1 cellular context compared by ENCODE assay signal in genomic region chr7:139054101-139054500, GRCh38.
TF ChIP-seq lines count a peak whose summit lies in the region.

No MANE protein-coding gene starts in this region.

TF ChIP-seq in SK-N-SH, 30 proteins besides CTCF, POLR2A, EP300 and RAD21 (continued from another document):
- TF ChIP-seq RXRA (IDR thresholded peaks at IDR 0.05; ENCODE audit: borderline replicate concordance, low read depth) (no peak), GABPA (IDR thresholded peaks at IDR 0.05; ENCODE audit: low read depth) (no peak), FOXM1 (IDR thresholded peaks at IDR 0.05; ENCODE audit: low read depth) (no peak), MXI1 (IDR thresholded peaks at IDR 0.05; ENCODE audit: low read depth, low read length) (peak; percentile 33), YY1 (IDR thresholded peaks at IDR 0.05; ENCODE audit: low read depth) (no peak), MEF2A (IDR thresholded peaks at IDR 0.05; ENCODE audit: borderline replicate concordance, low read depth) (no peak), EZH2phosphoT487 (IDR thresholded peaks at IDR 0.05; ENCODE audit: borderline replicate concordance, low read depth) (no peak), CHD2 (IDR thresholded peaks at IDR 0.05; ENCODE audit: low read length, partially characterized antibody) (peak; percentile 49), NFIC (IDR thresholded peaks at IDR 0.05; ENCODE audit: borderline replicate concordance) (no peak), NRF1 (IDR thresholded peaks at IDR 0.05; ENCODE audit: low read depth, low read length) (no peak), IRF3 (IDR thresholded peaks at IDR 0.05; ENCODE audit: low read depth, low read length) (no peak), TCF12 (IDR thresholded peaks at IDR 0.05) (no peak; the same call in 1 of the 2 replicates), RFX5 (IDR thresholded peaks at IDR 0.05; ENCODE audit: low read length) (no peak), ELF1 (IDR thresholded peaks at IDR 0.05) (no peak)
- TF ChIP-seq, protein P1, sequence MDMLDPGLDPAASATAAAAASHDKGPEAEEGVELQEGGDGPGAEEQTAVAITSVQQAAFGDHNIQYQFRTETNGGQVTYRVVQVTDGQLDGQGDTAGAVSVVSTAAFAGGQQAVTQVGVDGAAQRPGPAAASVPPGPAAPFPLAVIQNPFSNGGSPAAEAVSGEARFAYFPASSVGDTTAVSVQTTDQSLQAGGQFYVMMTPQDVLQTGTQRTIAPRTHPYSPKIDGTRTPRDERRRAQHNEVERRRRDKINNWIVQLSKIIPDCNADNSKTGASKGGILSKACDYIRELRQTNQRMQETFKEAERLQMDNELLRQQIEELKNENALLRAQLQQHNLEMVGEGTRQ (IDR thresholded peaks at IDR 0.05; ENCODE audit: borderline replicate concordance, low read depth, low read length) = no peak
- TF ChIP-seq, protein P2, sequence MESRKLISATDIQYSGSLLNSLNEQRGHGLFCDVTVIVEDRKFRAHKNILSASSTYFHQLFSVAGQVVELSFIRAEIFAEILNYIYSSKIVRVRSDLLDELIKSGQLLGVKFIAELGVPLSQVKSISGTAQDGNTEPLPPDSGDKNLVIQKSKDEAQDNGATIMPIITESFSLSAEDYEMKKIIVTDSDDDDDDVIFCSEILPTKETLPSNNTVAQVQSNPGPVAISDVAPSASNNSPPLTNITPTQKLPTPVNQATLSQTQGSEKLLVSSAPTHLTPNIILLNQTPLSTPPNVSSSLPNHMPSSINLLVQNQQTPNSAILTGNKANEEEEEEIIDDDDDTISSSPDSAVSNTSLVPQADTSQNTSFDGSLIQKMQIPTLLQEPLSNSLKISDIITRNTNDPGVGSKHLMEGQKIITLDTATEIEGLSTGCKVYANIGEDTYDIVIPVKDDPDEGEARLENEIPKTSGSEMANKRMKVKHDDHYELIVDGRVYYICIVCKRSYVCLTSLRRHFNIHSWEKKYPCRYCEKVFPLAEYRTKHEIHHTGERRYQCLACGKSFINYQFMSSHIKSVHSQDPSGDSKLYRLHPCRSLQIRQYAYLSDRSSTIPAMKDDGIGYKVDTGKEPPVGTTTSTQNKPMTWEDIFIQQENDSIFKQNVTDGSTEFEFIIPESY (IDR thresholded peaks at IDR 0.05; ENCODE audit: borderline replicate concordance, low read depth) = no peak
